In the genomic region with DNA sequence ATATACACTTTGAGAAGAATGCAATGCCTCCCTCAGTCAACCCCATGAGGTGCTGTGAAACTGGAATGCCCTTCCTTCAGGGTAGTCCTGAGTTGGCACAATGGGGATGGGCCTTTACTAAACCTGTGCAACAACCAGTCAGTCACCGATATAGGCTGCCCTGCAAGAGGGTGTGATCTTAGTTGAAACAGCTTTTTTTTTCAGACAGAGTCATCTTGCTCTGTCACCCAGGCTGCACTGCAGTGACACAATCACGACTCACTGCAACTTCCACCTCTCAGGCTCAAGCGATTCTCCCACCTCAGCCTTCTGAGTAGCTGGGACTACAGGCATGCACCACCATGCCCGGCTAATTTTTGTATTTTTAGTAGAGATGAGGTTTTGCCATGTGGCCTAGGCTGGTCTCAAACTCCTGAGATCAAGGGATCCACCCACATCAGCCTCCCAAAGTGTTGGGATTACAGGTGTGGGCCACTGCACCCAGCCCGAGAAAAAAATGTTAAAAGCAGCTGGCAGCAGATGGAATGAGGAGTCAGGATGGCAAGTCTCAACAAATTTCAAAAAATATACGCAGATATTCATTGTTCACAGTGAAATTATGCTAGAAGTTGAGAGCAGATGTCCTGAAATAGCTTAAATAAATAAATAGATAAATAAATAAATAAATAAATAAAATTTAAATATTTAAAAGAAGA, we compare ENCODE assay signal across 10 cellular contexts. TPM values are rescaled to one million over a fixed set of nuclear protein-coding genes. Genes with fewer than 3 reads are reported as not detected.
DNase-seq lines count a peak whose midpoint lies in the region; ATAC-seq and TF ChIP-seq lines count a peak whose summit lies in the region.
"Had no signal": no experiment of that assay in that cellular context is flagged by ENCODE, and none has a peak within 500 bp of the region (broad histone marks: within the 10 kb centered on the region; RNA-seq: fewer than 3 reads in every experiment).

No MANE protein-coding gene starts in this region.

- peaks cover 11% of the 10 kb centered on the region; the same call in 1 of the 2 replicates for H4K20me1 ChIP-seq in IMR-90 (ENCODE audit: insufficient read depth, low read length)

- TF ChIP-seq CTCF in AG10803 (conservative IDR thresholded peaks at IDR 0.05; ENCODE audit: low read length) (no peak), IMR-90 (conservative IDR thresholded peaks at IDR 0.05; ENCODE audit: low read depth, low read length) (no peak), lower leg skin (IDR thresholded peaks at IDR 0.05) (no peak)

- H3K4me1 ChIP-seq in IMR-90 (ENCODE audit: control insufficient read depth, insufficient read depth, low read length), result peaks cover 6% of the 10 kb centered on the region

- CTCF ChIA-PET in IMR-90 (lab: Yijun Ruan, JAX), result interaction anchor here (0.9 kb wide), 1 partner anchor 9 kb away, joined by 3 read pairs; no protein-coding TSS in a partner anchor

- TF ChIP-seq POLR2A in IMR-90 (IDR thresholded peaks at IDR 0.05; ENCODE audit: low read depth, low read length) (no peak), lower leg skin (IDR thresholded peaks at IDR 0.05) (no peak)

- H3K9me3 ChIP-seq in IMR-90 (ENCODE audit: control insufficient read depth, insufficient read depth, low read length), result no peaks in the 10 kb centered on the region
- H3K9me3 ChIP-seq: spleen had no signal

- no peak overlapping the region for H4K91ac ChIP-seq in IMR-90 (ENCODE audit: insufficient read depth, low read depth, low read length)

- H3K4me2 ChIP-seq in IMR-90 (ENCODE audit: low read depth, low read length), result no peak overlapping the region

- ATAC-seq in IMR-90 (ENCODE audit: low read depth), result peak; percentile 75
- ATAC-seq: left colon had no signal

- in situ Hi-C loops in IMR-90 (cut with MboI; ENCODE audit: low sequenced_read_pairs), result no loop called here

- H2BK20ac ChIP-seq in IMR-90 (ENCODE audit: low read depth, low read length), result peak overlapping the region; percentile 55

- H3K79me1 ChIP-seq in IMR-90 (ENCODE audit: low read depth in 1 of 2, low read length in 2 of 2), result peaks cover 17 to 42% of the 10 kb centered on the region in 2 experiments

- dilution Hi-C loops in IMR-90 (cut with HindIII; ENCODE audit: low sequenced_read_pairs, unreplicated experiment), result no loop called here

- H3K27me3 ChIP-seq in IMR-90 (ENCODE audit: control insufficient read depth, insufficient read depth, low read length), result no peaks in the 10 kb centered on the region
- H3K27me3 ChIP-seq: spleen had no signal

- DNase-seq in AG10803 (ENCODE audit: low read depth) (peak; percentile 51), IMR-90 (peak; percentile 87), myocyte (ENCODE audit: low read depth) (peak; percentile 26), lower leg skin (ENCODE audit: low spot score in 2 of 2) (no peak), NCI-H146 (lab: John Stamatoyannopoulos, UW) (no peak), DMS 273 treated with DMSO at 0.1 percent for 48 hours (lab: John Stamatoyannopoulos, UW) (no peak), HuH-7.5 (ENCODE audit: low spot score) (no peak)
- DNase-seq in activated CD8-positive, alpha-beta memory T cell treated with anti-CD3 and anti-CD28 coated beads, Interleukin-2, amount 50 U/mL, for 48 hours, result peak; percentile 66
- DNase-seq: left colon, spleen had no signal

- H3K56ac ChIP-seq in IMR-90 (ENCODE audit: extremely low read depth, insufficient read depth, low read length), result no peak overlapping the region

- H4K8ac ChIP-seq in IMR-90 (ENCODE audit: low read depth in 2 of 2, low read length in 2 of 2), result peak overlapping the region in 1 of 2 experiments; percentile 34; a peak in 1 of 4 replicates

- peak overlapping the region; percentile 45; the same call in 1 of the 2 replicates for H3K14ac ChIP-seq in IMR-90 (replicated peaks; ENCODE audit: low read depth, low read length)

- no peak overlapping the region for H2AK9ac ChIP-seq in IMR-90 (replicated peaks; ENCODE audit: low read depth, low read length, poor library complexity)

- no peak overlapping the region for H4K5ac ChIP-seq in IMR-90 (ENCODE audit: low read depth, low read length)

- no CpG with 5 or more reads among the region's 6 CpGs for WGBS in IMR-90 (ENCODE audit: extremely low coverage in 2 of 2, insufficient read length in 1 of 2), 2 experiments
- 46 to 55% methylated on average over 6 of the region's 6 CpGs for WGBS in lower leg skin, 2 donors

- BruUV-seq in IMR-90 (replicated peaks; lab: Mats Ljungman, UMichigan), result no TSS peak

- H3K4ac ChIP-seq in IMR-90 (ENCODE audit: low read depth, low read length), result peak overlapping the region; percentile 35

- H3K27ac ChIP-seq in IMR-90 (ENCODE audit: insufficient read depth, low read length), result no peak overlapping the region; the same call in 1 of the 2 replicates

- H3K9ac ChIP-seq in IMR-90 (ENCODE audit: low read depth, low read length), result no peak overlapping the region

- POLR2A ChIA-PET in IMR-90 (lab: Charles Lee; ENCODE audit: unreplicated experiment), result interaction anchor here (0.5 kb wide), 1 partner anchor 22 kb away, joined by 3 read pairs; no protein-coding TSS in a partner anchor

- no peak overlapping the region for H2BK120ac ChIP-seq in IMR-90 (ENCODE audit: low read depth, low read length)

- H3K18ac ChIP-seq in IMR-90 (ENCODE audit: low read depth, low read length), result no peak overlapping the region

- H2BK15ac ChIP-seq in IMR-90 (ENCODE audit: low read depth, low read length), result no peak overlapping the region

- peak overlapping the region; percentile 7; the same call in 1 of the 2 replicates for H2AK5ac ChIP-seq in IMR-90 (ENCODE audit: low read depth, low read length)

- peaks cover 19% of the 10 kb centered on the region for H3K9me1 ChIP-seq in IMR-90 (ENCODE audit: insufficient read depth, low read length)

- TF ChIP-seq RAD21 in IMR-90 (IDR thresholded peaks at IDR 0.05; ENCODE audit: low read length), result no peak

- intact Hi-C loops in IMR-90 (cut with micrococcal nuclease), result no loop called here
- intact Hi-C loops in lower leg skin (cut with DNase I; ENCODE audit: low total_unique reads), result no loop called here

- peak overlapping the region; percentile 53 for H2BK5ac ChIP-seq in IMR-90 (ENCODE audit: low read depth, low read length, poor library complexity, severe bottlenecking)

- 0 out of 2 replicates have a peak overlapping the region, but pooled peaks have one; percentile 8 for H3K23ac ChIP-seq in IMR-90 (ENCODE audit: low read depth, low read length)

- H3K36me3 ChIP-seq in IMR-90 (ENCODE audit: control insufficient read depth, insufficient read depth, low read length), result no peaks in the 10 kb centered on the region
- H3K36me3 ChIP-seq: spleen had no signal

- peak overlapping the region; percentile 16 for H2AFZ ChIP-seq in IMR-90 (replicated peaks; ENCODE audit: low read length, poor library complexity)

- H3K4me3 ChIP-seq in AG10803 (ENCODE audit: low read length) (no peak overlapping the region), IMR-90 (ENCODE audit: insufficient read depth, low read depth, low read length) (no peak overlapping the region), lower leg skin (ENCODE audit: low read depth, poor library complexity, severe bottlenecking) (no peak overlapping the region)
- H3K4me3 ChIP-seq: spleen had no signal

TF ChIP-seq in IMR-90, 13 proteins besides CTCF, POLR2A, EP300 and RAD21:
- TF ChIP-seq, protein P1, sequence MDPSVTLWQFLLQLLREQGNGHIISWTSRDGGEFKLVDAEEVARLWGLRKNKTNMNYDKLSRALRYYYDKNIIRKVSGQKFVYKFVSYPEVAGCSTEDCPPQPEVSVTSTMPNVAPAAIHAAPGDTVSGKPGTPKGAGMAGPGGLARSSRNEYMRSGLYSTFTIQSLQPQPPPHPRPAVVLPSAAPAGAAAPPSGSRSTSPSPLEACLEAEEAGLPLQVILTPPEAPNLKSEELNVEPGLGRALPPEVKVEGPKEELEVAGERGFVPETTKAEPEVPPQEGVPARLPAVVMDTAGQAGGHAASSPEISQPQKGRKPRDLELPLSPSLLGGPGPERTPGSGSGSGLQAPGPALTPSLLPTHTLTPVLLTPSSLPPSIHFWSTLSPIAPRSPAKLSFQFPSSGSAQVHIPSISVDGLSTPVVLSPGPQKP (IDR thresholded peaks at IDR 0.05; ENCODE audit: borderline replicate concordance, low read depth, low read length), result no peak
- TF ChIP-seq MXI1 (IDR thresholded peaks at IDR 0.05; ENCODE audit: borderline replicate concordance, low read depth, low read length) (no peak), MAFK (IDR thresholded peaks at IDR 0.05; ENCODE audit: low read depth, low read length) (peak; percentile 5; the same call in 1 of the 2 replicates)
- TF ChIP-seq, protein P2, sequence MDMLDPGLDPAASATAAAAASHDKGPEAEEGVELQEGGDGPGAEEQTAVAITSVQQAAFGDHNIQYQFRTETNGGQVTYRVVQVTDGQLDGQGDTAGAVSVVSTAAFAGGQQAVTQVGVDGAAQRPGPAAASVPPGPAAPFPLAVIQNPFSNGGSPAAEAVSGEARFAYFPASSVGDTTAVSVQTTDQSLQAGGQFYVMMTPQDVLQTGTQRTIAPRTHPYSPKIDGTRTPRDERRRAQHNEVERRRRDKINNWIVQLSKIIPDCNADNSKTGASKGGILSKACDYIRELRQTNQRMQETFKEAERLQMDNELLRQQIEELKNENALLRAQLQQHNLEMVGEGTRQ (IDR thresholded peaks at IDR 0.05; ENCODE audit: low read depth, low read length), result no peak
TF ChIP-seq in IMR-90: peak in this region for 1.

RNA-seq across cellular contexts. Expression of a gene that starts 31.8 kb away (rescaled TPM):
- total RNA-seq in IMR-90 (2012; rRNA removed) (65.3 and 69.2 TPM in 2 replicates), myocyte (27.0 and 30.1 TPM in 2 replicates), lower leg skin (10 to 100 TPM; 28.0 to 45.1 (median 37.8) TPM)
- polyA plus RNA-seq in IMR-90 (2012; rRNA removed), result 17.5 and 19.4 TPM in 2 replicates
- polyA plus RNA-seq in IMR-90 (2012; cell fraction: cytosol; rRNA removed), result 5.8 and 6.6 TPM in 2 replicates
- 7.8 and 26.0 TPM in 2 replicates for polyA plus RNA-seq in IMR-90 (2012; cell fraction: nucleus; rRNA removed; ENCODE audit: low replicate concordance)
- 13.9 TPM for polyA plus RNA-seq in myocyte (2012)

Comparison
In these comparisons a context has a peak if more than half of its experiments do, and no peak if none do; other contexts are left out.
1. DNase-seq: peak in AG10803 (single experiment), IMR-90 (single experiment), activated CD8-positive, alpha-beta memory T cell treated with anti-CD3 and anti-CD28 coated beads, Interleukin-2, amount 50 U/mL, for 48 hours (single experiment) and myocyte (single experiment); none in lower leg skin (0 of 2), NCI-H146 (single experiment), DMS 273 treated with DMSO at 0.1 percent for 48 hours (single experiment) and HuH-7.5 (single experiment).